9 cellular contexts compared by ENCODE assay signal in the genomic region with DNA sequence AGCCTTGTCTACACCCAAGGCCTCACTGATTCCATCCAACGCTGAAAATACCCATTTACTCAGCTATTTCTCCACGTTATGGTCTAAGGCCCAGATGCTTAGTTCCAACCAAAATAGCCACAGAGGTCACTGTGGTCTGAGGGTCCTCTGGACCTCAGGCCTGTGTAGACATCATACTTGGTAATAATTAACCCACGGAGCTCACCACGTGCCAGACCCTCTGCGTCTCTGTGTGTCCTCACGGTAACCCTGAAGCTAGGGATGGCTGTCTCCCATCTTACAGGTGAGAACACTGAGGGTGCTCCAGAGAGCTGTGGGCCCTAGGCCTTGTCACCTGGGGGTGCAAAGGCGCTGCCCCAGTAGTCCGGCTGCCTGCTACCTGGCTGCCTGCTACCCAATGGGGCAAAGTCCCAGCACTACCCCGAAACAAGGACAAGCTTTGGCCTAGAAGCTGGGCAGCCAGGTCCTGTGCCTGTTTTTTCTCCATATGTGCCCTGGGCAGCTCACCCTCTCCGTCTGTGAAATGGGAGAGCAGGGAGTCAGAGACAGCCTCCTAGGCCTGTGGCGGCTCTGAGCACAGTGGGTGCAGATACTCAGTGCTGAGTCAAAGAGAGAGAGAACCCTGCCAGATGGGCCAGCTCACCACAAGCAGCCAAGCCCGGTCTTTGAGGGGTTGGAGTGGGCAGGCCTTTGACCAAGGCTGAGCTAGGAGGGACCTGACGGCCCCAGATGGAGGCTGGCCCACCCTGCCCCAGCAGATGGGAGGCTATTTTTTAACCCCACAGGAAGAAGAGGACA. TPM values are rescaled to one million over a fixed set of nuclear protein-coding genes. Genes with fewer than 3 reads are reported as not detected.
DNase-seq lines count a peak whose midpoint lies in the region; ATAC-seq, FAIRE-seq and TF ChIP-seq lines count a peak whose summit lies in the region.
"Had no signal": no experiment of that assay in that cellular context is flagged by ENCODE, and none has a peak within 500 bp of the region (broad histone marks: within the 10 kb centered on the region; RNA-seq: fewer than 3 reads in every experiment).

No MANE protein-coding gene starts in this region.

- H4K20me1 ChIP-seq in IMR-90 (ENCODE audit: insufficient read depth, low read length), result no peaks in the 10 kb centered on the region

- no peak for TF ChIP-seq CTCF in IMR-90 (conservative IDR thresholded peaks at IDR 0.05; ENCODE audit: low read depth, low read length)

- H3K36me3 Mint-ChIP-seq in activated CD4-positive, alpha-beta T cell treated with anti-CD3 and anti-CD28 coated beads, Interleukin-2, amount 10 ng/mL, durations not matched to agents 7 days and 5 days (ENCODE audit: low read depth), result peaks cover 41% of the 10 kb centered on the region
- peaks cover 100% of the 10 kb centered on the region for H3K36me3 Mint-ChIP-seq in stimulated activated effector memory CD8-positive, alpha-beta T cell treated with anti-CD3 and anti-CD28 coated beads, Interleukin-12 subunit alpha, Interleukin-12 subunit beta, amount 100 ng/mL, for 72 hours

- H3K23ac ChIP-seq in IMR-90 (ENCODE audit: low read depth, low read length), result peak overlapping the region; percentile 48; the same call in 1 of the 2 replicates

- no peaks in the 10 kb centered on the region for H3K36me3 ChIP-seq in IMR-90 (ENCODE audit: control insufficient read depth, insufficient read depth, low read length)

- intact Hi-C loops in IMR-90 (cut with micrococcal nuclease), result no loop called here

- peak; percentile 74 for ATAC-seq in GM21825 (IDR thresholded peaks at IDR 0.05; ENCODE audit: unreplicated experiment)
- peak; percentile 24; the same call in 1 of the 2 replicates for ATAC-seq in IMR-90 (ENCODE audit: low read depth)
- peak; percentile 91 for ATAC-seq in stimulated activated effector memory CD8-positive, alpha-beta T cell treated with anti-CD3 and anti-CD28 coated beads, Interleukin-12 subunit alpha, Interleukin-12 subunit beta, amount 100 ng/mL, for 72 hours

- H3K27ac ChIP-seq in IMR-90 (ENCODE audit: insufficient read depth, low read length), result no peak overlapping the region; the same call in 1 of the 2 replicates

- 0 out of 2 replicates have a peak, but pooled peaks have one; percentile 5 for TF ChIP-seq RAD21 in IMR-90 (IDR thresholded peaks at IDR 0.05; ENCODE audit: low read length)

- no peak overlapping the region for H3K4me2 ChIP-seq in IMR-90 (ENCODE audit: low read depth, low read length)

- H3K27me3 Mint-ChIP-seq in activated CD4-positive, alpha-beta T cell treated with anti-CD3 and anti-CD28 coated beads, Interleukin-2, amount 10 ng/mL, durations not matched to agents 7 days and 5 days, result no peaks in the 10 kb centered on the region

- peaks cover 17% of the 10 kb centered on the region for H3K9me1 ChIP-seq in IMR-90 (ENCODE audit: insufficient read depth, low read length)

- no peaks in the 10 kb centered on the region for H3K9me3 ChIP-seq in IMR-90 (ENCODE audit: control insufficient read depth, insufficient read depth, low read length)

- H3K56ac ChIP-seq in IMR-90 (ENCODE audit: extremely low read depth, insufficient read depth, low read length), result no peak overlapping the region

- H4K91ac ChIP-seq in IMR-90 (ENCODE audit: insufficient read depth, low read depth, low read length), result peak overlapping the region; percentile 73

- peak overlapping the region; percentile 72 for H3K4ac ChIP-seq in IMR-90 (ENCODE audit: low read depth, low read length)

- CTCF ChIA-PET in activated CD4-positive, alpha-beta T cell treated with anti-CD3 and anti-CD28 coated beads, Interleukin-2, amount 10 ng/mL, durations not matched to agents 7 days and 5 days (lab: Charles Lee), result interaction anchor here (0.8 to 2.2 kb wide), 11 partner anchors 11 to 90 kb away, joined by 3 to 15 read pairs (median 4); partner anchors contain the start of gene RUNX3
- CTCF ChIA-PET in IMR-90 (lab: Yijun Ruan, JAX), result interaction anchor here (1.6 kb wide), 1 partner anchor 14 kb away, joined by 7 read pairs; no protein-coding TSS in a partner anchor

- no peak overlapping the region for H3K4me3 Mint-ChIP-seq in activated CD4-positive, alpha-beta T cell treated with anti-CD3 and anti-CD28 coated beads, Interleukin-2, amount 10 ng/mL, durations not matched to agents 7 days and 5 days
- peak overlapping the region; percentile 73 for H3K4me3 Mint-ChIP-seq in stimulated activated effector memory CD8-positive, alpha-beta T cell treated with anti-CD3 and anti-CD28 coated beads, Interleukin-12 subunit alpha, Interleukin-12 subunit beta, amount 100 ng/mL, for 72 hours

- peak overlapping the region; percentile 15; the same call in 1 of the 2 replicates for H4K5ac ChIP-seq in IMR-90 (ENCODE audit: low read depth, low read length)

- dilution Hi-C loops in IMR-90 (cut with HindIII; ENCODE audit: low sequenced_read_pairs, unreplicated experiment), result no loop called here

- 88% methylated on average over 4 of the region's 13 CpGs; no CpG with 5 or more reads in 1 of the 2 experiments for WGBS in IMR-90 (ENCODE audit: extremely low coverage in 2 of 2, insufficient read length in 1 of 2), 2 experiments

- peak overlapping the region; percentile 72 for H3K14ac ChIP-seq in IMR-90 (replicated peaks; ENCODE audit: low read depth, low read length)

- H3K27me3 ChIP-seq in IMR-90 (ENCODE audit: control insufficient read depth, insufficient read depth, low read length), result peaks cover 12% of the 10 kb centered on the region; the same call in 1 of the 2 replicates

- BruUV-seq in IMR-90 (replicated peaks; lab: Mats Ljungman, UMichigan), result no TSS peak

- H2AK5ac ChIP-seq in IMR-90 (ENCODE audit: low read depth, low read length), result peak overlapping the region; percentile 89

- H2BK20ac ChIP-seq in IMR-90 (ENCODE audit: low read depth, low read length), result peak overlapping the region; percentile 74

- no peak for FAIRE-seq in frontal cortex (lab: Jason Lieb, UNC)

- DNase-seq in activated CD4-positive, alpha-beta T cell treated with anti-CD3 and anti-CD28 coated beads, Interleukin-2, amount 10 ng/mL, durations not matched to agents 7 days and 5 days, result no peak
- DNase-seq in activated CD4-positive, alpha-beta T cell treated with anti-CD3 and anti-CD28 coated beads for 48 hours, result no peak
- peak; percentile 53 for DNase-seq in IMR-90
- peak in 1 of 2 donors; percentile 76 for DNase-seq in stimulated activated effector memory CD8-positive, alpha-beta T cell treated with anti-CD3 and anti-CD28 coated beads, Interleukin-12 subunit alpha, Interleukin-12 subunit beta, amount 100 ng/mL, for 72 hours (ENCODE audit: low spot score in 2 of 2)
- no peak for DNase-seq in NCI-H1092 (lab: John Stamatoyannopoulos, UW)
- DNase-seq in frontal cortex (ENCODE audit: low spot score in 2 of 2), result no peak
- DNase-seq in SHP77 treated with DMSO at 0.1 percent for 48 hours (lab: John Stamatoyannopoulos, UW), result no peak

- peak overlapping the region; percentile 46 for H3K27ac Mint-ChIP-seq in activated CD4-positive, alpha-beta T cell treated with anti-CD3 and anti-CD28 coated beads, Interleukin-2, amount 10 ng/mL, durations not matched to agents 7 days and 5 days
- peak overlapping the region; percentile 88 for H3K27ac Mint-ChIP-seq in stimulated activated effector memory CD8-positive, alpha-beta T cell treated with anti-CD3 and anti-CD28 coated beads, Interleukin-12 subunit alpha, Interleukin-12 subunit beta, amount 100 ng/mL, for 72 hours

- H3K9ac ChIP-seq in IMR-90 (ENCODE audit: low read depth, low read length), result no peak overlapping the region

- H3K9me3 Mint-ChIP-seq in activated CD4-positive, alpha-beta T cell treated with anti-CD3 and anti-CD28 coated beads, Interleukin-2, amount 10 ng/mL, durations not matched to agents 7 days and 5 days, result no peaks in the 10 kb centered on the region
- no peaks in the 10 kb centered on the region for H3K9me3 Mint-ChIP-seq in stimulated activated effector memory CD8-positive, alpha-beta T cell treated with anti-CD3 and anti-CD28 coated beads, Interleukin-12 subunit alpha, Interleukin-12 subunit beta, amount 100 ng/mL, for 72 hours

- H2AK9ac ChIP-seq in IMR-90 (replicated peaks; ENCODE audit: low read depth, low read length, poor library complexity), result peak overlapping the region; percentile 30

- no peak overlapping the region for H3K4me3 ChIP-seq in IMR-90 (ENCODE audit: insufficient read depth, low read depth, low read length)

- no peak for TF ChIP-seq POLR2A in IMR-90 (IDR thresholded peaks at IDR 0.05; ENCODE audit: low read depth, low read length)

- peak overlapping the region; percentile 16 to 71; a peak in 3 of 4 replicates for H4K8ac ChIP-seq in IMR-90 (ENCODE audit: low read depth in 2 of 2, low read length in 2 of 2)

- peak overlapping the region; percentile 72; the same call in 2 of the 3 replicates for H2BK15ac ChIP-seq in IMR-90 (ENCODE audit: low read depth, low read length)

- POLR2A ChIA-PET in activated CD4-positive, alpha-beta T cell treated with anti-CD3 and anti-CD28 coated beads, Interleukin-2, amount 10 ng/mL, durations not matched to agents 7 days and 5 days (lab: Charles Lee), result no interaction called here
- POLR2A ChIA-PET in IMR-90 (lab: Charles Lee; ENCODE audit: unreplicated experiment), result no interaction called here

- H2BK5ac ChIP-seq in IMR-90 (ENCODE audit: low read depth, low read length, poor library complexity, severe bottlenecking), result no peak overlapping the region

- no peak overlapping the region for H3K18ac ChIP-seq in IMR-90 (ENCODE audit: low read depth, low read length)

- H2BK120ac ChIP-seq in IMR-90 (ENCODE audit: low read depth, low read length), result peak overlapping the region; percentile 93

- H2AFZ ChIP-seq in IMR-90 (replicated peaks; ENCODE audit: low read length, poor library complexity), result peak overlapping the region; percentile 39

- H3K4me1 ChIP-seq in IMR-90 (ENCODE audit: control insufficient read depth, insufficient read depth, low read length), result peaks cover 31% of the 10 kb centered on the region

- no peaks in the 10 kb centered on the region for H3K79me1 ChIP-seq in IMR-90 (ENCODE audit: low read depth in 1 of 2, low read length in 2 of 2)

- peaks cover 80% of the 10 kb centered on the region for H3K4me1 Mint-ChIP-seq in activated CD4-positive, alpha-beta T cell treated with anti-CD3 and anti-CD28 coated beads, Interleukin-2, amount 10 ng/mL, durations not matched to agents 7 days and 5 days
- H3K4me1 Mint-ChIP-seq in stimulated activated effector memory CD8-positive, alpha-beta T cell treated with anti-CD3 and anti-CD28 coated beads, Interleukin-12 subunit alpha, Interleukin-12 subunit beta, amount 100 ng/mL, for 72 hours, result peaks cover 70% of the 10 kb centered on the region

- in situ Hi-C loops in IMR-90 (cut with MboI; ENCODE audit: low sequenced_read_pairs), result no loop called here

TF ChIP-seq in IMR-90, 13 proteins besides CTCF, POLR2A, EP300 and RAD21 (continues in another document):
- TF ChIP-seq RFX5 (IDR thresholded peaks at IDR 0.05; ENCODE audit: low read depth, low read length) (no peak), RCOR1 (IDR thresholded peaks at IDR 0.05; ENCODE audit: insufficient replicate concordance, low read length) (peak; percentile 96), NFE2L2 (IDR thresholded peaks at IDR 0.05; ENCODE audit: low read depth, low read length) (no peak), FOS (IDR thresholded peaks at IDR 0.05; ENCODE audit: low read depth, low read length) (no peak)

RNA-seq across cellular contexts. Expression of gene RUNX3, which starts 17.0 kb away (rescaled TPM):
- total RNA-seq in activated CD4-positive, alpha-beta T cell treated with anti-CD3 and anti-CD28 coated beads, Interleukin-2, amount 10 ng/mL, durations not matched to agents 7 days and 5 days, result 100 to 1,000 TPM; 108 to 125 TPM
- not detected in 2 replicates for total RNA-seq in IMR-90 (2012; rRNA removed)
- polyA plus RNA-seq in IMR-90 (2012; rRNA removed), result 0.07 TPM in 2 replicates
- 0.01 and 0.04 TPM in 2 replicates for polyA plus RNA-seq in IMR-90 (2012; cell fraction: cytosol; rRNA removed)
- polyA plus RNA-seq in IMR-90 (2012; cell fraction: nucleus; rRNA removed; ENCODE audit: low replicate concordance), result 0.02 TPM in 1 of 2 replicates, not detected in the other
- total RNA-seq in frontal cortex, result not detected
- polyA plus RNA-seq: AG04450 had no signal

Comparison
In these comparisons a context has a peak if more than half of its experiments do, and no peak if none do; other contexts are left out.
1. ATAC-seq: peak in every context shown above with its lines; median percentile 91 in stimulated activated effector memory CD8-positive, alpha-beta T cell treated with anti-CD3 and anti-CD28 coated beads, Interleukin-12 subunit alpha, Interleukin-12 subunit beta, amount 100 ng/mL, for 72 hours; 74 in GM21825; 24 in IMR-90.
2. RNA of gene RUNX3, which starts 17.0 kb away (total RNA-seq): 108 to 125 TPM in activated CD4-positive, alpha-beta T cell treated with anti-CD3 and anti-CD28 coated beads, Interleukin-2, amount 10 ng/mL, durations not matched to agents 7 days and 5 days; not detected in IMR-90 and not detected in frontal cortex (single experiment); every median in the first group is over 100 times any median in the second.